8 cellular contexts compared by ENCODE assay signal in the genomic region with DNA sequence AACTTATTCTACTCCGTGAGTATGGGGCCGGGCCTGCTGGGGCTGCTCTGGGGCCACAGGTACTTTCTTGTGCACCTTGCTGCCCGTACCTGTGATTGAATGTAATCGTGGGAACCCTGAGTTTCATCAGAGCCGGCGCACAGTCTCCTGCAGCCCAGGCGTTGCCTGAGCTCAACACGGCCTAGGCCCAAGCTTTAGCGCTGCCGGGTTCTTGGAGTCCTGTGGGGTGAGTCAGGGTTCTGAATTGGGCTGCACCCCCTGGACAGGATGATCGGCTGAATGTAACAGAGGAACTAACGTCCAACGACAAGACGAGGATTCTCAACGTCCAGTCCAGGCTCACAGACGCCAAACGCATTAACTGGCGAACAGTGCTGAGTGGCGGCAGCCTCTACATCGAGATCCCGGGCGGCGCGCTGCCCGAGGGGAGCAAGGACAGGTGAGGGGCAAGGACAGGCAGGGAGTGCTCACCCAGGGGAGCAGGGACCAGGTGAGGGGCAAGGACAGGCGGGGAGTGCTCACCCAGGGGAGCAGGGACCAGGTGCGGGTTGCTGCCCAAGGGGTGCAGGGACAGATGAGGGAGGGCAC. TPM values are rescaled to one million over a fixed set of nuclear protein-coding genes. Genes with fewer than 3 reads are reported as not detected.
A peak's percentile ranks its signal among the peaks of the same experiment; 100 is the strongest.
DNase-seq lines count a peak whose midpoint lies in the region; ATAC-seq, FAIRE-seq and TF ChIP-seq lines count a peak whose summit lies in the region.

No MANE protein-coding gene starts in this region.

- CTCF ChIA-PET in activated CD4-positive, alpha-beta T cell treated with anti-CD3 and anti-CD28 coated beads for 36 hours (lab: Charles Lee): interaction anchor here (2.1 kb wide), 1 partner anchor 10 kb away, joined by 10 read pairs; no protein-coding TSS in a partner anchor

- no peak for ATAC-seq in activated CD4-positive, alpha-beta T cell treated with anti-CD3 and anti-CD28 coated beads for 36 hours
- ATAC-seq in GM19324 (IDR thresholded peaks at IDR 0.05; ENCODE audit: low FRiP score, unreplicated experiment): no peak

- H3K27ac Mint-ChIP-seq in activated CD4-positive, alpha-beta T cell treated with anti-CD3 and anti-CD28 coated beads for 36 hours: peak overlapping the region; percentile 89
- peak overlapping the region; percentile 91 for H3K27ac Mint-ChIP-seq in T-helper 2 cell treated with Interferon-gamma antibody and Interleukin-4, amounts not matched to agents 5 μg/mL and 100 μg/mL, for 36 hours
- peak overlapping the region; percentile 93 for H3K27ac Mint-ChIP-seq in osteocyte (ENCODE audit: unreplicated experiment)

- POLR2A ChIA-PET in activated CD4-positive, alpha-beta T cell treated with anti-CD3 and anti-CD28 coated beads for 36 hours (lab: Charles Lee): interaction anchor here (0.6 to 1.4 kb wide), 6 partner anchors 10 to 1716 kb away, joined by 3 to 5 read pairs (median 4); a partner anchor contains a TSS

- FAIRE-seq in D721Med (lab: Jason Lieb, UNC): no peak

- DNase-seq in activated CD4-positive, alpha-beta T cell treated with anti-CD3 and anti-CD28 coated beads for 36 hours: no peak
- no peak for DNase-seq in activated CD4-positive, alpha-beta T cell treated with anti-CD3 and anti-CD28 coated beads for 1 hour
- DNase-seq in T-helper 2 cell treated with Interferon-gamma antibody and Interleukin-4, amounts not matched to agents 5 μg/mL and 100 μg/mL, for 36 hours (ENCODE audit: low spot score): no peak
- DNase-seq in epithelial cell of proximal tubule (ENCODE audit: low read depth) (no peak), osteocyte (ENCODE audit: extremely low spot score, unreplicated experiment) (no peak), D721Med (ENCODE audit: insufficient read length, low spot score) (no peak), middle frontal gyrus (ENCODE audit: extremely low spot score, low spot score) (no peak)

- TF ChIP-seq CTCF in epithelial cell of proximal tubule (conservative IDR thresholded peaks at IDR 0.05; ENCODE audit: low read depth, low read length) (no peak), osteocyte (IDR thresholded peaks at IDR 0.05) (no peak), D721Med (IDR thresholded peaks at IDR 0.05; ENCODE audit: insufficient read depth, missing control alignments) (no peak)

- H3K4me1 Mint-ChIP-seq in activated CD4-positive, alpha-beta T cell treated with anti-CD3 and anti-CD28 coated beads for 36 hours: peaks cover 36% of the 10 kb centered on the region
- H3K4me1 Mint-ChIP-seq in T-helper 2 cell treated with Interferon-gamma antibody and Interleukin-4, amounts not matched to agents 5 μg/mL and 100 μg/mL, for 36 hours (ENCODE audit: low read depth): peaks cover 30% of the 10 kb centered on the region
- H3K4me1 Mint-ChIP-seq in osteocyte (ENCODE audit: unreplicated experiment): peaks cover 44% of the 10 kb centered on the region

- H3K27me3 Mint-ChIP-seq in activated CD4-positive, alpha-beta T cell treated with anti-CD3 and anti-CD28 coated beads for 36 hours: no peaks in the 10 kb centered on the region
- no peaks in the 10 kb centered on the region for H3K27me3 Mint-ChIP-seq in T-helper 2 cell treated with Interferon-gamma antibody and Interleukin-4, amounts not matched to agents 5 μg/mL and 100 μg/mL, for 36 hours (ENCODE audit: low read depth)
- H3K27me3 Mint-ChIP-seq in osteocyte (ENCODE audit: unreplicated experiment): no peaks in the 10 kb centered on the region

- peak overlapping the region; percentile 89 for H3K4me3 Mint-ChIP-seq in activated CD4-positive, alpha-beta T cell treated with anti-CD3 and anti-CD28 coated beads for 36 hours
- H3K4me3 Mint-ChIP-seq in T-helper 2 cell treated with Interferon-gamma antibody and Interleukin-4, amounts not matched to agents 5 μg/mL and 100 μg/mL, for 36 hours: peak overlapping the region; percentile 91
- H3K4me3 Mint-ChIP-seq in osteocyte (ENCODE audit: unreplicated experiment): peak overlapping the region; percentile 88

- no peaks in the 10 kb centered on the region for H3K9me3 Mint-ChIP-seq in activated CD4-positive, alpha-beta T cell treated with anti-CD3 and anti-CD28 coated beads for 36 hours (ENCODE audit: low read depth)
- no peaks in the 10 kb centered on the region for H3K9me3 Mint-ChIP-seq in T-helper 2 cell treated with Interferon-gamma antibody and Interleukin-4, amounts not matched to agents 5 μg/mL and 100 μg/mL, for 36 hours
- H3K9me3 Mint-ChIP-seq in osteocyte (ENCODE audit: unreplicated experiment): no peaks in the 10 kb centered on the region

- peak overlapping the region; percentile 99 for H3K4me3 ChIP-seq in epithelial cell of proximal tubule (ENCODE audit: low read depth, low read length)

- peaks cover 40% of the 10 kb centered on the region for H3K36me3 Mint-ChIP-seq in activated CD4-positive, alpha-beta T cell treated with anti-CD3 and anti-CD28 coated beads for 36 hours (ENCODE audit: low read depth)
- H3K36me3 Mint-ChIP-seq in T-helper 2 cell treated with Interferon-gamma antibody and Interleukin-4, amounts not matched to agents 5 μg/mL and 100 μg/mL, for 36 hours (ENCODE audit: low read depth): peaks cover 32% of the 10 kb centered on the region
- H3K36me3 Mint-ChIP-seq in osteocyte (ENCODE audit: unreplicated experiment): peaks cover 17% of the 10 kb centered on the region

- intact Hi-C loops in activated CD4-positive, alpha-beta T cell treated with anti-CD3 and anti-CD28 coated beads for 36 hours (cut with DNase I, micrococcal nuclease): loop anchor here (5.0 to 10.0 kb wide), 2 partner anchors 123 to 351 kb away; no protein-coding TSS in a partner anchor

RNA-seq across cellular contexts. Expression of a gene that starts 10.4 kb away (rescaled TPM):
- total RNA-seq in activated CD4-positive, alpha-beta T cell treated with anti-CD3 and anti-CD28 coated beads for 36 hours: not detected
- total RNA-seq in epithelial cell of proximal tubule (not detected in 2 replicates), osteocyte (0.44 and 0.51 TPM in 2 replicates)

RNA-seq across cellular contexts. Expression of a gene that starts 15.4 kb away (rescaled TPM):
- under 1 TPM; 0.39 to 0.75 TPM for total RNA-seq in activated CD4-positive, alpha-beta T cell treated with anti-CD3 and anti-CD28 coated beads for 36 hours
- 3.5 and 4.1 TPM in 2 replicates for total RNA-seq in epithelial cell of proximal tubule
- not detected in 2 replicates for total RNA-seq in osteocyte

RNA-seq across cellular contexts. Expression of a gene that starts 22.5 kb away (rescaled TPM):
- total RNA-seq in activated CD4-positive, alpha-beta T cell treated with anti-CD3 and anti-CD28 coated beads for 36 hours: 1 to 10 TPM; 1.9 to 2.7 TPM
- total RNA-seq in epithelial cell of proximal tubule (0.52 and 1.7 TPM in 2 replicates), osteocyte (14.3 and 16.4 TPM in 2 replicates)

RNA-seq across cellular contexts. Expression of a gene that starts 35.0 kb away (rescaled TPM):
- total RNA-seq in activated CD4-positive, alpha-beta T cell treated with anti-CD3 and anti-CD28 coated beads for 36 hours: 100 to 1,000 TPM; 146 to 192 TPM
- 51.7 and 61.2 TPM in 2 replicates for total RNA-seq in epithelial cell of proximal tubule
- 101 and 102 TPM in 2 replicates for total RNA-seq in osteocyte

RNA-seq across cellular contexts. Expression of a gene that starts 35.5 kb away (rescaled TPM):
- total RNA-seq in activated CD4-positive, alpha-beta T cell treated with anti-CD3 and anti-CD28 coated beads for 36 hours: 10 to 100 TPM; 38.4 to 61.8 TPM
- total RNA-seq in epithelial cell of proximal tubule (167 and 208 TPM in 2 replicates), osteocyte (40.7 and 45.7 TPM in 2 replicates)
